ENCODE assay signal across 9 cellular contexts in genomic region chr2:3282056-3282998, GRCh38.
DNase-seq lines count a peak whose midpoint lies in the region; ATAC-seq and TF ChIP-seq lines count a peak whose summit lies in the region.
"Had no signal": no experiment of that assay in that cellular context is flagged by ENCODE, and none has a peak within 500 bp of the region (broad histone marks: within the 10 kb centered on the region; RNA-seq: fewer than 3 reads in every experiment).

No MANE protein-coding gene starts in this region.

- H3K9me3 ChIP-seq in AG04450 (ENCODE audit: control insufficient read depth, insufficient read depth, low read length) (peaks cover 7% of the 10 kb centered on the region; the same call in 1 of the 2 replicates), WERI-Rb-1 (ENCODE audit: severe bottlenecking) (no peaks in the 10 kb centered on the region)
- H3K9me3 ChIP-seq in effector memory CD4-positive, alpha-beta T cell (ENCODE audit: control insufficient read depth, low read length) = no peaks in the 10 kb centered on the region

- intact Hi-C loops in left colon (cut with DNase I, micrococcal nuclease) = no loop called here

- H3K27me3 ChIP-seq in AG04450 (ENCODE audit: control insufficient read depth, insufficient read depth, low read length) (no peaks in the 10 kb centered on the region), WERI-Rb-1 (ENCODE audit: insufficient read depth, low read depth, severe bottlenecking) (no peaks in the 10 kb centered on the region)
- H3K27me3 ChIP-seq in effector memory CD4-positive, alpha-beta T cell (replicated peaks; ENCODE audit: control insufficient read depth, insufficient read depth, low read length, poor library complexity, severe bottlenecking) = no peaks in the 10 kb centered on the region

- H3K4me3 ChIP-seq in AG04450 (ENCODE audit: low read depth, low read length) (peak overlapping the region; percentile 22; the same call in 1 of the 2 replicates), astrocyte of the spinal cord (ENCODE audit: low read depth, low read length) (peak overlapping the region; percentile 3), WERI-Rb-1 (ENCODE audit: low read depth, low read length) (no peak overlapping the region)
- no peak overlapping the region for H3K4me3 ChIP-seq in effector memory CD4-positive, alpha-beta T cell (ENCODE audit: insufficient read depth, low read depth, low read length, poor library complexity, severe bottlenecking)

- H3K36me3 ChIP-seq in effector memory CD4-positive, alpha-beta T cell (ENCODE audit: control insufficient read depth, insufficient read depth, low read length) = no peaks in the 10 kb centered on the region
- 0 out of 2 replicates have a peak, but pooled peaks cover 2% of the 10 kb centered on the region for H3K36me3 ChIP-seq in WERI-Rb-1

- peak; percentile 58 for ATAC-seq in left colon
- no peak for ATAC-seq in GM18520 (IDR thresholded peaks at IDR 0.05; ENCODE audit: unreplicated experiment)
- no peak for ATAC-seq in GM21576 (IDR thresholded peaks at IDR 0.05; ENCODE audit: unreplicated experiment)

- DNase-seq in AG04450 (ENCODE audit: low read depth, low spot score) (peak; percentile 23), NCI-H1694 (lab: John Stamatoyannopoulos, UW) (peak; percentile 100), astrocyte of the spinal cord (ENCODE audit: low read depth, low spot score) (peak; percentile 72), left colon (peak in 1 of 2 donors; percentile 11), WERI-Rb-1 (no peak)
- no peak for DNase-seq in effector memory CD4-positive, alpha-beta T cell

- TF ChIP-seq CTCF in AG04450 (IDR thresholded peaks at IDR 0.05; ENCODE audit: low read depth, low read length) (no peak), astrocyte of the spinal cord (IDR thresholded peaks at IDR 0.05; ENCODE audit: low read depth, low read length) (no peak), WERI-Rb-1 (IDR thresholded peaks at IDR 0.05; ENCODE audit: low read depth, low read length) (no peak)

- POLR2A ChIA-PET in AG04450 (lab: Yijun Ruan, JAX) = interaction anchor here (0.7 kb wide), 1 partner anchor 84 kb away, joined by 4 read pairs; no protein-coding TSS in a partner anchor

- CTCF ChIA-PET in AG04450 (lab: Charles Lee) = interaction anchor here (0.8 kb wide), 1 partner anchor 29 kb away, joined by 5 read pairs; no protein-coding TSS in a partner anchor

- in situ Hi-C loops in astrocyte of the spinal cord (cut with HindIII; ENCODE audit: low sequenced_read_pairs) = no loop called here

- H3K27ac ChIP-seq in AG04450 (ENCODE audit: low read depth, low read length) (peak overlapping the region; percentile 21), WERI-Rb-1 (no peak overlapping the region)
- H3K27ac ChIP-seq in effector memory CD4-positive, alpha-beta T cell (ENCODE audit: insufficient read depth, low read length, poor library complexity, severe bottlenecking) = no peak overlapping the region
- H3K27ac ChIP-seq: C4-2B had no signal

- no peaks in the 10 kb centered on the region for H3K4me1 ChIP-seq in effector memory CD4-positive, alpha-beta T cell (ENCODE audit: control insufficient read depth, insufficient read depth, low read length, poor library complexity, severe bottlenecking)

Comparison
In these comparisons a context has a peak if more than half of its experiments do, and no peak if none do; other contexts are left out.
1. DNase-seq: peak in AG04450 (single experiment), NCI-H1694 (single experiment) and astrocyte of the spinal cord (single experiment); none in effector memory CD4-positive, alpha-beta T cell (0 of 3) and WERI-Rb-1 (single experiment).
2. H3K4me3 ChIP-seq: peak in AG04450 (single experiment) and astrocyte of the spinal cord (single experiment); none in effector memory CD4-positive, alpha-beta T cell (single experiment) and WERI-Rb-1 (single experiment).